12 cellular contexts compared by ENCODE assay signal in the genomic region with DNA sequence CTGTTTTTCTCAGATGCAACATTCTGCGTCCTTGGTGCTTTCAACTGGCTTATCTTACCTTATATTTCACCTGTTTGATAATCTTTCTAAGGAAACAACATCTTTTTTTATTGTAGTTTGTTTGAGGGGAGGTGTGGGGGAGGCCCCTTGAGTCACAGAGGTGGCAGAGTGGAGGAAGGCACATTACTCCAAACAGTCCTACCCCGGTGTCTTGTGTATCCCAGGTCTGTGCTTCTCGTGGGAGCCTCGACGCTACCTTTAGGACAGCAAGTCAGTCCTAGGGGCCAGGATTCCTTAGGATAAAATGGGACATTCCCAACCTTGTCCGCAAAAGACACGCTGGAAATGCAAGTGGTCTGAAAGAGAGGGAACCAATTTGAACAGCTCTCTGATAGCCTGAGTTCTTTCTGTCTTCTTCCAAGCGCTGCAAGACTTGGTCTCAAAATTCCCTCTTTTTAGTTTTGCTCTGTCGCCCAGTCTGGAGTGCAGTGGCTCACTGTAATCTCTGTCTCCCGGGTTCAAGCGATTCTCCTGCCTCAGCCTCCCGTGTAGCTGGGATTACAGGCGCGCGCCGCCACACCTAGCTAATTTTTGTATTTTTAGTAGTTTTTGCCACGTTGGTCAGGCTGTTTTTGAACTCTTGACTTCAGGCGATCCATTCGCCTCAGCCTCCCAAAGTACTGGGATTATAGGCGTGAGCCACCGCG. TPM values are rescaled to one million over a fixed set of nuclear protein-coding genes. Genes with fewer than 3 reads are reported as not detected.
A peak's percentile ranks its signal among the peaks of the same experiment; 100 is the strongest.
DNase-seq lines count a peak whose midpoint lies in the region; ATAC-seq and TF ChIP-seq lines count a peak whose summit lies in the region.
"Had no signal": no experiment of that assay in that cellular context is flagged by ENCODE, and none has a peak within 500 bp of the region (broad histone marks: within the 10 kb centered on the region; RNA-seq: fewer than 3 reads in every experiment).

No MANE protein-coding gene starts in this region.

- H4K20me1 ChIP-seq in PC-9 (ENCODE audit: insufficient read depth), result no peaks in the 10 kb centered on the region

- peaks cover 28% of the 10 kb centered on the region for H3K4me1 Mint-ChIP-seq in central memory CD8-positive, alpha-beta T cell
- peaks cover 14% of the 10 kb centered on the region for H3K4me1 Mint-ChIP-seq in activated CD4-positive, alpha-beta memory T cell treated with anti-CD3 and anti-CD28 coated beads, Interleukin-2, amount 10 ng/mL, durations not matched to agents 7 days and 5 days

- TF ChIP-seq CTCF in PC-9 (conservative IDR thresholded peaks at IDR 0.05) (no peak), thoracic aorta (IDR thresholded peaks at IDR 0.05) (no peak)

- H3K36me3 Mint-ChIP-seq in central memory CD8-positive, alpha-beta T cell (ENCODE audit: insufficient read depth), result peaks cover 20% of the 10 kb centered on the region
- H3K36me3 Mint-ChIP-seq in activated CD4-positive, alpha-beta memory T cell treated with anti-CD3 and anti-CD28 coated beads, Interleukin-2, amount 10 ng/mL, durations not matched to agents 7 days and 5 days (ENCODE audit: low read depth), result peaks cover 3% of the 10 kb centered on the region

- peaks cover 73% of the 10 kb centered on the region for H3K27me3 Mint-ChIP-seq in central memory CD8-positive, alpha-beta T cell
- H3K27me3 Mint-ChIP-seq in activated CD4-positive, alpha-beta memory T cell treated with anti-CD3 and anti-CD28 coated beads, Interleukin-2, amount 10 ng/mL, durations not matched to agents 7 days and 5 days, result peaks cover 68% of the 10 kb centered on the region

- peak overlapping the region; percentile 87 for H2BK5ac ChIP-seq in mesendoderm (ENCODE audit: low read length)
- H2BK5ac ChIP-seq in trophoblast cell (ENCODE audit: low read depth, low read length, poor library complexity), result no peak overlapping the region

- DNase-seq in PC-9, result no peak
- DNase-seq in central memory CD8-positive, alpha-beta T cell (ENCODE audit: low spot score in 2 of 2), result no peak
- no peak for DNase-seq in mesendoderm
- DNase-seq in thoracic aorta (ENCODE audit: low spot score), result no peak
- DNase-seq in NK-92 (lab: John Stamatoyannopoulos, UW; ENCODE audit: unreplicated experiment), result no peak
- no peak for DNase-seq in activated CD4-positive, alpha-beta memory T cell treated with anti-CD3 and anti-CD28 coated beads, Interleukin-2, amount 10 ng/mL, durations not matched to agents 7 days and 5 days
- DNase-seq in NOMO-1 (lab: John Stamatoyannopoulos, UW; ENCODE audit: unreplicated experiment in 2 of 2), result no peak
- no peak for DNase-seq in trophoblast cell
- DNase-seq: activated T-cell treated with anti-CD3 and anti-CD28 coated beads, Interleukin-2, amount 50 U/mL, for 24 hours; CD4-positive, alpha-beta memory T cell; NCI-H1092 had no signal

- no peaks in the 10 kb centered on the region for H3K79me1 ChIP-seq in mesendoderm (ENCODE audit: low read length)
- H3K79me1 ChIP-seq in trophoblast cell (ENCODE audit: low read length), result peaks cover 4% of the 10 kb centered on the region

- H3K9ac ChIP-seq in mesendoderm (ENCODE audit: low read length) (peak overlapping the region; percentile 85), trophoblast cell (ENCODE audit: low read length) (no peak overlapping the region)

- POLR2A ChIA-PET in PC-9 (lab: Charles Lee; ENCODE audit: unreplicated experiment), result interaction anchor here (0.6 kb wide), 1 partner anchor 127 kb away, joined by 7 read pairs; no protein-coding TSS in a partner anchor
- POLR2A ChIA-PET in activated CD4-positive, alpha-beta memory T cell treated with anti-CD3 and anti-CD28 coated beads, Interleukin-2, amount 10 ng/mL, durations not matched to agents 7 days and 5 days (lab: Charles Lee), result interaction anchor here (0.6 kb wide), 1 partner anchor 323 kb away, joined by 3 read pairs; no protein-coding TSS in a partner anchor

- no peak overlapping the region for H3K27ac Mint-ChIP-seq in central memory CD8-positive, alpha-beta T cell (ENCODE audit: low read depth)
- no peak overlapping the region for H3K27ac Mint-ChIP-seq in activated CD4-positive, alpha-beta memory T cell treated with anti-CD3 and anti-CD28 coated beads, Interleukin-2, amount 10 ng/mL, durations not matched to agents 7 days and 5 days
- H3K27ac Mint-ChIP-seq: activated T-cell treated with anti-CD3 and anti-CD28 coated beads, Interleukin-2, amount 50 U/mL, for 24 hours; CD4-positive, alpha-beta memory T cell; stimulated activated naive CD8-positive, alpha-beta T cell treated with anti-CD3 and anti-CD28 coated beads, Interleukin-15, Interleukin-2, amounts not matched to agents 100 ng/mL and 50 ng/mL, for 24 hours had no signal

- H4K12ac ChIP-seq in trophoblast cell (ENCODE audit: low read depth, low read length), result no peak overlapping the region

- peaks cover 26% of the 10 kb centered on the region for H3K4me1 ChIP-seq in PC-9 (replicated peaks; ENCODE audit: insufficient read depth)
- H3K4me1 ChIP-seq in mesendoderm (ENCODE audit: control insufficient read depth, low read depth, low read length), result no peaks in the 10 kb centered on the region
- H3K4me1 ChIP-seq in thoracic aorta (ENCODE audit: control insufficient read depth in 1 of 2, low read depth in 2 of 2), result peaks cover 0 to 1% of the 10 kb centered on the region in 2 donors
- H3K4me1 ChIP-seq in trophoblast cell (ENCODE audit: control insufficient read depth in 1 of 2, insufficient read depth in 2 of 2, low read length in 2 of 2), result peaks cover 26% of the 10 kb centered on the region in 2 experiments

- H2BK12ac ChIP-seq in trophoblast cell (ENCODE audit: low read length), result no peak overlapping the region

- intact Hi-C loops in PC-9 (cut with micrococcal nuclease; ENCODE audit: unreplicated experiment), result loop anchor here (5.0 to 10.0 kb wide), 2 partner anchors 111 to 189 kb away; no protein-coding TSS in a partner anchor

- H3K4me3 Mint-ChIP-seq in central memory CD8-positive, alpha-beta T cell, result peak overlapping the region; percentile 32
- H3K4me3 Mint-ChIP-seq in activated CD4-positive, alpha-beta memory T cell treated with anti-CD3 and anti-CD28 coated beads, Interleukin-2, amount 10 ng/mL, durations not matched to agents 7 days and 5 days, result no peak overlapping the region
- H3K4me3 Mint-ChIP-seq: activated T-cell treated with anti-CD3 and anti-CD28 coated beads, Interleukin-2, amount 50 U/mL, for 24 hours; stimulated activated naive CD8-positive, alpha-beta T cell treated with anti-CD3 and anti-CD28 coated beads, Interleukin-15, Interleukin-2, amounts not matched to agents 100 ng/mL and 50 ng/mL, for 24 hours had no signal

- H3K9me3 ChIP-seq in PC-9 (ENCODE audit: insufficient read depth, low read depth), result no peaks in the 10 kb centered on the region
- no peaks in the 10 kb centered on the region for H3K9me3 ChIP-seq in thoracic aorta
- H3K9me3 ChIP-seq in trophoblast cell (ENCODE audit: insufficient read depth, low read depth, low read length), result peaks cover 6% of the 10 kb centered on the region

- no peaks in the 10 kb centered on the region for H3F3A ChIP-seq in PC-9 (ENCODE audit: insufficient read depth, low read depth)

- ATAC-seq in central memory CD8-positive, alpha-beta T cell (replicated peaks; ENCODE audit: extremely low read depth, poor library complexity, severe bottlenecking), result no peak
- no peak for ATAC-seq in thoracic aorta (ENCODE audit: insufficient number of reproducible peaks, low FRiP score, low read depth)

- H3K9me3 Mint-ChIP-seq in central memory CD8-positive, alpha-beta T cell, result no peaks in the 10 kb centered on the region
- H3K9me3 Mint-ChIP-seq in activated CD4-positive, alpha-beta memory T cell treated with anti-CD3 and anti-CD28 coated beads, Interleukin-2, amount 10 ng/mL, durations not matched to agents 7 days and 5 days, result no peaks in the 10 kb centered on the region
- H3K9me3 Mint-ChIP-seq: stimulated activated naive CD8-positive, alpha-beta T cell treated with anti-CD3 and anti-CD28 coated beads, Interleukin-15, Interleukin-2, amounts not matched to agents 100 ng/mL and 50 ng/mL, for 24 hours had no signal

- H2AFZ ChIP-seq in PC-9 (no peak overlapping the region), trophoblast cell (ENCODE audit: insufficient read depth, low read length, poor library complexity) (no peak overlapping the region)

- no peaks in the 10 kb centered on the region for H3K9me2 ChIP-seq in PC-9 (ENCODE audit: insufficient read depth)

- peak overlapping the region; percentile 73; the same call in 1 of the 2 replicates for H3K4me3 ChIP-seq in PC-9
- peak overlapping the region; percentile 100 for H3K4me3 ChIP-seq in mesendoderm (ENCODE audit: low read length)
- H3K4me3 ChIP-seq in thoracic aorta, result peak overlapping the region; percentile 100
- H3K4me3 ChIP-seq in trophoblast cell (ENCODE audit: low read depth, low read length), result no peak overlapping the region

- H4K8ac ChIP-seq in mesendoderm (ENCODE audit: low read depth, low read length) (no peak overlapping the region), trophoblast cell (ENCODE audit: low read depth, low read length) (no peak overlapping the region)

- H3K18ac ChIP-seq in mesendoderm (ENCODE audit: low read length) (peak overlapping the region; percentile 9), trophoblast cell (ENCODE audit: low read length) (no peak overlapping the region)

- no peak overlapping the region for H4K5ac ChIP-seq in mesendoderm (ENCODE audit: low read length)

- H2BK15ac ChIP-seq in mesendoderm (replicated peaks; ENCODE audit: low read depth), result no peak overlapping the region

- no peak overlapping the region for H2AK5ac ChIP-seq in mesendoderm (ENCODE audit: low read length)
- no peak overlapping the region for H2AK5ac ChIP-seq in trophoblast cell (ENCODE audit: low read length)

- H3K79me2 ChIP-seq in PC-9 (ENCODE audit: low read depth), result peaks cover 69% of the 10 kb centered on the region
- peaks cover 86% of the 10 kb centered on the region for H3K79me2 ChIP-seq in mesendoderm (ENCODE audit: control insufficient read depth, insufficient read depth, low read length)
- H3K79me2 ChIP-seq in trophoblast cell (ENCODE audit: control insufficient read depth, insufficient read depth, low read length, poor library complexity), result no peaks in the 10 kb centered on the region

- H3K36me3 ChIP-seq in PC-9 (ENCODE audit: low read depth), result 0 out of 2 replicates have a peak, but pooled peaks cover 3% of the 10 kb centered on the region
- H3K36me3 ChIP-seq in mesendoderm (ENCODE audit: control insufficient read depth, insufficient read depth, low read length), result peaks cover 41% of the 10 kb centered on the region
- peaks cover 21% of the 10 kb centered on the region for H3K36me3 ChIP-seq in thoracic aorta
- H3K36me3 ChIP-seq in trophoblast cell (ENCODE audit: control insufficient read depth in 1 of 2, insufficient read depth in 2 of 2, low read length in 2 of 2), result no peaks in the 10 kb centered on the region

- H3K4me2 ChIP-seq in PC-9, result peak overlapping the region; percentile 89
- peak overlapping the region; percentile 58 for H3K4me2 ChIP-seq in mesendoderm (ENCODE audit: low read length)
- no peak overlapping the region for H3K4me2 ChIP-seq in trophoblast cell (ENCODE audit: low read length)

- no peak overlapping the region for H3K14ac ChIP-seq in trophoblast cell (ENCODE audit: low read length)

- BruUV-seq in PC-9 (replicated peaks; lab: Mats Ljungman, UMichigan), result no TSS peak

- no CpG with 5 or more reads among the region's 22 CpGs for WGBS in mesendoderm (ENCODE audit: extremely low coverage, insufficient coverage, low lambda C conversion rate)
- no CpG with 5 or more reads among the region's 22 CpGs for WGBS in trophoblast cell (ENCODE audit: extremely low coverage, insufficient coverage, insufficient read length)

- CTCF ChIA-PET in PC-9 (lab: Charles Lee), result no interaction called here
- CTCF ChIA-PET in activated CD4-positive, alpha-beta memory T cell treated with anti-CD3 and anti-CD28 coated beads, Interleukin-2, amount 10 ng/mL, durations not matched to agents 7 days and 5 days (lab: Charles Lee), result no interaction called here

- H3K27me3 ChIP-seq in PC-9 (ENCODE audit: insufficient read depth, low read depth) (no peaks in the 10 kb centered on the region), mesendoderm (ENCODE audit: insufficient read depth, low read length, poor library complexity) (peaks cover 30% of the 10 kb centered on the region), thoracic aorta (replicated peaks; ENCODE audit: insufficient read depth) (no peaks in the 10 kb centered on the region), trophoblast cell (ENCODE audit: insufficient read depth, low read length) (peaks cover 79% of the 10 kb centered on the region)

- H4K91ac ChIP-seq in trophoblast cell (ENCODE audit: low read depth, low read length), result no peak overlapping the region

- H3K27ac ChIP-seq in PC-9 (no peak overlapping the region), mesendoderm (ENCODE audit: low read depth, low read length) (peak overlapping the region; percentile 17), thoracic aorta (peak overlapping the region; percentile 87 to 95), trophoblast cell (ENCODE audit: low read depth, low read length) (no peak overlapping the region)

- H3K23ac ChIP-seq in mesendoderm (ENCODE audit: low read length) (peak overlapping the region; percentile 66), trophoblast cell (ENCODE audit: low read length) (no peak overlapping the region)

- H3K56ac ChIP-seq in mesendoderm (ENCODE audit: low read length), result peak overlapping the region; percentile 96

- H3K4ac ChIP-seq in mesendoderm (ENCODE audit: low read depth, low read length), result no peak overlapping the region
- H3K4ac ChIP-seq in trophoblast cell (ENCODE audit: low read depth, low read length), result no peak overlapping the region

- H2BK120ac ChIP-seq in mesendoderm (ENCODE audit: low read depth, low read length) (peak overlapping the region; percentile 6), trophoblast cell (ENCODE audit: insufficient read depth, low read length, poor library complexity) (no peak overlapping the region)

RNA-seq across cellular contexts. Expression of gene GATA6, which starts 4.0 kb away (rescaled TPM):
- 9.1 and 12.3 TPM in 2 replicates for total RNA-seq in PC-9 (2021)
- 31.4 TPM for polyA plus RNA-seq in mesendoderm (2013, experiment 1 of 2)
- polyA plus RNA-seq in mesendoderm (2013, experiment 2 of 2), result 28.4 TPM
- 10 to 100 TPM; 92.7 to 92.8 TPM for total RNA-seq in thoracic aorta
- not detected for total RNA-seq in activated CD4-positive, alpha-beta memory T cell treated with anti-CD3 and anti-CD28 coated beads, Interleukin-2, amount 10 ng/mL, durations not matched to agents 7 days and 5 days
- polyA plus RNA-seq in trophoblast cell (2013), result 1.7 and 1.9 TPM in 2 replicates
- total RNA-seq: CD4-positive, alpha-beta memory T cell had no signal
- polyA plus RNA-seq: CD4-positive, alpha-beta memory T cell had no signal

Comparison
In these comparisons a context has a peak if more than half of its experiments do, and no peak if none do; other contexts are left out.
1. H3K27ac ChIP-seq: peak in mesendoderm (single experiment) and thoracic aorta (2 of 2); none in PC-9 (single experiment) and trophoblast cell (single experiment).